Comparison of ENCODE assay signal across 8 cellular contexts in genomic region chr16:30075503-30076275, GRCh38. TPM values are rescaled to one million over a fixed set of nuclear protein-coding genes. Genes with fewer than 3 reads are reported as not detected.
DNase-seq lines count a peak whose midpoint lies in the region; TF ChIP-seq lines count a peak whose summit lies in the region.

TSS of gene PPP4C (plus strand) at chr16:30075994. CDS start at chr16:30076378, 384 bp downstream.

- no peaks in the 10 kb centered on the region for H3K27me3 Mint-ChIP-seq in IgD-negative memory B cell

- H3K27me3 ChIP-seq in mucosa of stomach (ENCODE audit: control insufficient read depth, insufficient read depth, low read length) = no peaks in the 10 kb centered on the region

- peaks cover 23 to 29% (median 29%) of the 10 kb centered on the region in 3 donors for H3K4me1 Mint-ChIP-seq in IgD-negative memory B cell

- no peaks in the 10 kb centered on the region for H3K9me3 Mint-ChIP-seq in IgD-negative memory B cell

- DNase-seq in CD1c-positive myeloid dendritic cell (ENCODE audit: extremely low spot score) = peak; percentile 93
- peak; percentile 95 for DNase-seq in GM20000 (ENCODE audit: low spot score)
- peak; percentile 89 for DNase-seq in activated T-cell treated with anti-CD3 and anti-CD28 coated beads, Interleukin-2, amount 50 U/mL, for 1 hour
- DNase-seq in erythroblast (lab: John Stamatoyannopoulos, UW) = peak; percentile 94 to 95
- peak; percentile 95 for DNase-seq in stimulated activated CD8-positive, alpha-beta memory T cell treated with anti-CD3 and anti-CD28 coated beads, Interleukin-4, amount 100 ng/mL, for 48 hours

- peak within 1 kb of the TSS; percentile 74 for H3K4me3 ChIP-seq in mucosa of stomach (ENCODE audit: low read length)

- TF ChIP-seq CTCF in GM20000 (IDR thresholded peaks at IDR 0.05; ENCODE audit: extremely low read depth, missing control alignments) = no peak

- H3K27ac Mint-ChIP-seq in IgD-negative memory B cell = peak within 1 kb of the TSS; percentile 92 to 98 (median 96)

- H3K4me1 ChIP-seq in mucosa of stomach (ENCODE audit: control insufficient read depth, insufficient read depth, low read length) = peaks cover 28% of the 10 kb centered on the region

- peak within 1 kb of the TSS; percentile 95 to 97 (median 96) for H3K4me3 Mint-ChIP-seq in IgD-negative memory B cell

- peaks cover 2% of the 10 kb centered on the region for H3K36me3 Mint-ChIP-seq in IgD-negative memory B cell

- TF ChIP-seq POLR2A in erythroblast (IDR thresholded peaks at IDR 0.05; ENCODE audit: low read length) = peak; percentile 88

- no peaks in the 10 kb centered on the region for H3K9me3 ChIP-seq in mucosa of stomach (ENCODE audit: control insufficient read depth, low read length)

- peaks cover 17% of the 10 kb centered on the region for H3K36me3 ChIP-seq in mucosa of stomach (ENCODE audit: control insufficient read depth, insufficient read depth, low read length)

- peak within 1 kb of the TSS; percentile 89 for H3K9ac ChIP-seq in mucosa of stomach (ENCODE audit: low read length)

TF ChIP-seq in PFSK-1, 5 proteins besides CTCF, POLR2A, EP300 and RAD21:
- TF ChIP-seq REST (IDR thresholded peaks at IDR 0.05; ENCODE audit: insufficient read depth in 1 of 2, low read depth in 2 of 2, low read length in 2 of 2) (no peak; a peak in 1 of 4 replicates), TAF1 (IDR thresholded peaks at IDR 0.05; ENCODE audit: borderline replicate concordance, insufficient read depth, low read length) (peak; percentile 91), FOXP2 (optimal IDR thresholded peaks at IDR 0.05; ENCODE audit: borderline replicate concordance, extremely low read depth, extremely low read length, insufficient read depth) (peak; percentile 48), POLR2AphosphoS5 (IDR thresholded peaks at IDR 0.05; ENCODE audit: low read depth, low read length) (peak; percentile 94)
TF ChIP-seq in PFSK-1: peak in this region for 3.

RNA-seq across cellular contexts. Expression of gene PPP4C, which starts in this region (rescaled TPM):
- polyA plus RNA-seq in IgD-negative memory B cell = 187 TPM
- polyA plus RNA-seq in PFSK-1 (2012; ENCODE audit: insufficient read length, low read depth) = 163 TPM

Comparison
In these comparisons a context has a peak if more than half of its experiments do, and no peak if none do; other contexts are left out.
1. Peak in every context shown above with its lines: DNase-seq and H3K4me3 ChIP-seq.